ENCODE assay signal across 8 cellular contexts in genomic region chr4:76301068-76301774, GRCh38. TPM values are rescaled to one million over a fixed set of nuclear protein-coding genes. Genes with fewer than 3 reads are reported as not detected.
A peak's percentile ranks its signal among the peaks of the same experiment; 100 is the strongest.
DNase-seq lines count a peak whose midpoint lies in the region; ATAC-seq and TF ChIP-seq lines count a peak whose summit lies in the region.

No MANE protein-coding gene starts in this region.

- no peak overlapping the region for H2AFZ ChIP-seq in trophoblast cell (ENCODE audit: insufficient read depth, low read length, poor library complexity)

- no peak overlapping the region for H2BK12ac ChIP-seq in trophoblast cell (ENCODE audit: low read length)

- no peak overlapping the region for H2BK5ac ChIP-seq in trophoblast cell (ENCODE audit: low read depth, low read length, poor library complexity)

- peaks cover 4% of the 10 kb centered on the region for H3K79me2 ChIP-seq in trophoblast cell (ENCODE audit: control insufficient read depth, insufficient read depth, low read length, poor library complexity)

- TF ChIP-seq CTCF in coronary artery (IDR thresholded peaks at IDR 0.05) (no peak), WERI-Rb-1 (IDR thresholded peaks at IDR 0.05; ENCODE audit: low read depth, low read length) (no peak)

- H3K14ac ChIP-seq in trophoblast cell (ENCODE audit: low read length) = no peak overlapping the region

- no peak overlapping the region for H3K9ac ChIP-seq in trophoblast cell (ENCODE audit: low read length)

- H3K79me1 ChIP-seq in trophoblast cell (ENCODE audit: low read length) = peaks cover 4% of the 10 kb centered on the region

- no peak overlapping the region for H3K4ac ChIP-seq in trophoblast cell (ENCODE audit: low read depth, low read length)

- no peak overlapping the region for H4K12ac ChIP-seq in trophoblast cell (ENCODE audit: low read depth, low read length)

- H2BK120ac ChIP-seq in trophoblast cell (ENCODE audit: insufficient read depth, low read length, poor library complexity) = no peak overlapping the region

- H3K18ac ChIP-seq in trophoblast cell (ENCODE audit: low read length) = no peak overlapping the region

- H4K8ac ChIP-seq in trophoblast cell (ENCODE audit: low read depth, low read length) = no peak overlapping the region

- no peak overlapping the region for H4K91ac ChIP-seq in trophoblast cell (ENCODE audit: low read depth, low read length)

- DNase-seq in DMS79 (lab: John Stamatoyannopoulos, UW) (peak; percentile 61), OCI-M2 (lab: John Stamatoyannopoulos, UW; ENCODE audit: unreplicated experiment) (peak; percentile 8), coronary artery (ENCODE audit: low spot score) (no peak), trophoblast cell (peak in 1 of 2 donors; percentile 31), WERI-Rb-1 (no peak), cerebellar cortex (ENCODE audit: low spot score) (no peak)

- H3K27ac ChIP-seq in coronary artery (peak overlapping the region; percentile 51 to 73), trophoblast cell (ENCODE audit: low read depth, low read length) (peak overlapping the region; percentile 23), WERI-Rb-1 (no peak overlapping the region)

- H3K23ac ChIP-seq in trophoblast cell (ENCODE audit: low read length) = no peak overlapping the region

- no CpG with 5 or more reads among the region's 4 CpGs for WGBS in trophoblast cell (ENCODE audit: extremely low coverage, insufficient coverage, insufficient read length)

- H3K4me1 ChIP-seq in trophoblast cell (ENCODE audit: control insufficient read depth in 1 of 2, insufficient read depth in 2 of 2, low read length in 2 of 2) = peaks cover 0 to 2% of the 10 kb centered on the region in 2 experiments

- no peaks in the 10 kb centered on the region for H3K27me3 ChIP-seq in trophoblast cell (ENCODE audit: insufficient read depth, low read length)
- H3K27me3 ChIP-seq in WERI-Rb-1 (ENCODE audit: insufficient read depth, low read depth, severe bottlenecking) = no peaks in the 10 kb centered on the region

- H3K36me3 ChIP-seq in trophoblast cell (ENCODE audit: control insufficient read depth in 1 of 2, insufficient read depth in 2 of 2, low read length in 2 of 2) (no peaks in the 10 kb centered on the region), WERI-Rb-1 (no peaks in the 10 kb centered on the region)

- no peak overlapping the region for H2AK5ac ChIP-seq in trophoblast cell (ENCODE audit: low read length)

- H3K4me2 ChIP-seq in trophoblast cell (ENCODE audit: low read length) = no peak overlapping the region

- H3K4me3 ChIP-seq in coronary artery (no peak overlapping the region), trophoblast cell (ENCODE audit: low read depth, low read length) (no peak overlapping the region), WERI-Rb-1 (ENCODE audit: low read depth, low read length) (no peak overlapping the region)

- ATAC-seq in GM19328 (IDR thresholded peaks at IDR 0.05; ENCODE audit: unreplicated experiment) = peak; percentile 98
- peak; percentile 99 for ATAC-seq in HG03175 (IDR thresholded peaks at IDR 0.05; ENCODE audit: unreplicated experiment)

- H3K9me3 ChIP-seq in trophoblast cell (ENCODE audit: insufficient read depth, low read depth, low read length) (peaks cover 1% of the 10 kb centered on the region), WERI-Rb-1 (ENCODE audit: severe bottlenecking) (peaks cover 5% of the 10 kb centered on the region)

RNA-seq across cellular contexts. Expression of gene STBD1, which starts 5.3 kb away (rescaled TPM):
- polyA plus RNA-seq in trophoblast cell (2013) = 3.8 and 4.0 TPM in 2 replicates

RNA-seq across cellular contexts. Expression of gene FAM47E, which starts 49.7 kb away (rescaled TPM):
- 0.38 and 0.47 TPM in 2 replicates for polyA plus RNA-seq in trophoblast cell (2013)

Comparison
In these comparisons a context has a peak if more than half of its experiments do, and no peak if none do; other contexts are left out.
1. DNase-seq: peak in DMS79 (single experiment) and OCI-M2 (single experiment); none in coronary artery (single experiment), WERI-Rb-1 (single experiment) and cerebellar cortex (single experiment).